1 cellular context compared by ENCODE assay signal in the genomic region with DNA sequence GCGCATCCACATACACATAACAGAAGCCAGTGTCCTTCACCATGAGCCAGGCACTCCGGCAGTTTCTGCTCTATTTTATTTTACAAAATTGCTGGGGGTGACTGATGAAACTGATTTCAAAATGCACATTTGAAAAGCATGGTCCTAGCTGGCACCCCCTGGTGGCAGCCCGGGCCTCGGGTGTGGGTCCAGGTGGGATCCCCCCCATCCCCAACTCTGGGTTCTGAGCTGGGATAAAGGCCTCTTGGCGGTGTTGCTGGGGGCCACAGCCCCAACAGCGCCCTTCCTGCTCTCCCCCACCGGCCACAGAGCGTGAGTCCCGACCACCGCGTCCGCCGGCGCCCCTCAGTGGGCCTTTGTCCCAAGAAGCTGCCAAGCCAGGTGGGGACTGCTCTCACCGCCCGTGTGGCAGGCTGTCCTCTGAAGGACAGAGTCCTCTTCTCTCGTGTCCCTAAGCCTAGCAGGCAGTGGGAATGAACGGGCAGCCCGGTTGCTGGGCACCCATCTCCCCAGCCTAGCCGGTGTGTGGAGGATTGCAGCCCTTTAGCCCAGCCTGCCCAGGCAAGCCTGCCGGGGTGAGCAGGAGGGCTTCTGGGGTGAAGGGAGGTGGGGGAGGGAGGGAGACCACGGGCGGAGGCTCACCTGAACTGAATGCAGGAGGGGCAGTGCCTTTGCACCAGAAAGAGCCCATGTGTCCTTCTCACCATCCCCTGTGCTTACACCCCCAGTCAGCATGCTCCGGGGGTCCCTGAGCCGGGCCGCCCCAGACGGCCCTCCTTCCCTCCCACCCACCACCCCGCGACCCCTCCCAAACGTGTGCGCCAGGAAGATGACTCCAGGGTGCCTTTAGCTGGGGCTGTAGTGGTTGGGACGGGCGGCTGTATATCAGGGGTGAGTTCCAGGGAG.
A peak's percentile ranks its signal among the peaks of the same experiment; 100 is the strongest.
TF ChIP-seq lines count a peak whose summit lies in the region.

No MANE protein-coding gene starts in this region.

TF ChIP-seq in GM12878, 131 proteins besides CTCF, POLR2A, EP300 and RAD21:
- TF ChIP-seq, protein P1, sequence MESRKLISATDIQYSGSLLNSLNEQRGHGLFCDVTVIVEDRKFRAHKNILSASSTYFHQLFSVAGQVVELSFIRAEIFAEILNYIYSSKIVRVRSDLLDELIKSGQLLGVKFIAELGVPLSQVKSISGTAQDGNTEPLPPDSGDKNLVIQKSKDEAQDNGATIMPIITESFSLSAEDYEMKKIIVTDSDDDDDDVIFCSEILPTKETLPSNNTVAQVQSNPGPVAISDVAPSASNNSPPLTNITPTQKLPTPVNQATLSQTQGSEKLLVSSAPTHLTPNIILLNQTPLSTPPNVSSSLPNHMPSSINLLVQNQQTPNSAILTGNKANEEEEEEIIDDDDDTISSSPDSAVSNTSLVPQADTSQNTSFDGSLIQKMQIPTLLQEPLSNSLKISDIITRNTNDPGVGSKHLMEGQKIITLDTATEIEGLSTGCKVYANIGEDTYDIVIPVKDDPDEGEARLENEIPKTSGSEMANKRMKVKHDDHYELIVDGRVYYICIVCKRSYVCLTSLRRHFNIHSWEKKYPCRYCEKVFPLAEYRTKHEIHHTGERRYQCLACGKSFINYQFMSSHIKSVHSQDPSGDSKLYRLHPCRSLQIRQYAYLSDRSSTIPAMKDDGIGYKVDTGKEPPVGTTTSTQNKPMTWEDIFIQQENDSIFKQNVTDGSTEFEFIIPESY (IDR thresholded peaks at IDR 0.05) = 0 out of 2 replicates have a peak, but pooled peaks have one; percentile 15
- no peak for TF ChIP-seq JUNB (IDR thresholded peaks at IDR 0.05)
- TF ChIP-seq, protein P2, sequence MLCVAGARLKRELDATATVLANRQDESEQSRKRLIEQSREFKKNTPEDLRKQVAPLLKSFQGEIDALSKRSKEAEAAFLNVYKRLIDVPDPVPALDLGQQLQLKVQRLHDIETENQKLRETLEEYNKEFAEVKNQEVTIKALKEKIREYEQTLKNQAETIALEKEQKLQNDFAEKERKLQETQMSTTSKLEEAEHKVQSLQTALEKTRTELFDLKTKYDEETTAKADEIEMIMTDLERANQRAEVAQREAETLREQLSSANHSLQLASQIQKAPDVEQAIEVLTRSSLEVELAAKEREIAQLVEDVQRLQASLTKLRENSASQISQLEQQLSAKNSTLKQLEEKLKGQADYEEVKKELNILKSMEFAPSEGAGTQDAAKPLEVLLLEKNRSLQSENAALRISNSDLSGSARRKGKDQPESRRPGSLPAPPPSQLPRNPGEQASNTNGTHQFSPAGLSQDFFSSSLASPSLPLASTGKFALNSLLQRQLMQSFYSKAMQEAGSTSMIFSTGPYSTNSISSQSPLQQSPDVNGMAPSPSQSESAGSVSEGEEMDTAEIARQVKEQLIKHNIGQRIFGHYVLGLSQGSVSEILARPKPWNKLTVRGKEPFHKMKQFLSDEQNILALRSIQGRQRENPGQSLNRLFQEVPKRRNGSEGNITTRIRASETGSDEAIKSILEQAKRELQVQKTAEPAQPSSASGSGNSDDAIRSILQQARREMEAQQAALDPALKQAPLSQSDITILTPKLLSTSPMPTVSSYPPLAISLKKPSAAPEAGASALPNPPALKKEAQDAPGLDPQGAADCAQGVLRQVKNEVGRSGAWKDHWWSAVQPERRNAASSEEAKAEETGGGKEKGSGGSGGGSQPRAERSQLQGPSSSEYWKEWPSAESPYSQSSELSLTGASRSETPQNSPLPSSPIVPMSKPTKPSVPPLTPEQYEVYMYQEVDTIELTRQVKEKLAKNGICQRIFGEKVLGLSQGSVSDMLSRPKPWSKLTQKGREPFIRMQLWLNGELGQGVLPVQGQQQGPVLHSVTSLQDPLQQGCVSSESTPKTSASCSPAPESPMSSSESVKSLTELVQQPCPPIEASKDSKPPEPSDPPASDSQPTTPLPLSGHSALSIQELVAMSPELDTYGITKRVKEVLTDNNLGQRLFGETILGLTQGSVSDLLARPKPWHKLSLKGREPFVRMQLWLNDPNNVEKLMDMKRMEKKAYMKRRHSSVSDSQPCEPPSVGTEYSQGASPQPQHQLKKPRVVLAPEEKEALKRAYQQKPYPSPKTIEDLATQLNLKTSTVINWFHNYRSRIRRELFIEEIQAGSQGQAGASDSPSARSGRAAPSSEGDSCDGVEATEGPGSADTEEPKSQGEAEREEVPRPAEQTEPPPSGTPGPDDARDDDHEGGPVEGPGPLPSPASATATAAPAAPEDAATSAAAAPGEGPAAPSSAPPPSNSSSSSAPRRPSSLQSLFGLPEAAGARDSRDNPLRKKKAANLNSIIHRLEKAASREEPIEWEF (IDR thresholded peaks at IDR 0.05; ENCODE audit: insufficient replicate concordance, low read depth, low read length) = no peak
- TF ChIP-seq SMC3 (IDR thresholded peaks at IDR 0.05; ENCODE audit: borderline replicate concordance, low read length) = peak; percentile 21; the same call in 1 of the 2 replicates
